Comparison of ENCODE assay signal across 20 cellular contexts in genomic region chr5:164355267-164355830, GRCh38.
DNase-seq lines count a peak whose midpoint lies in the region; ATAC-seq, FAIRE-seq and TF ChIP-seq lines count a peak whose summit lies in the region.
"Had no signal": no experiment of that assay in that cellular context is flagged by ENCODE, and none has a peak within 500 bp of the region (broad histone marks: within the 10 kb centered on the region; RNA-seq: fewer than 3 reads in every experiment).

No MANE protein-coding gene starts in this region.

- no peaks in the 10 kb centered on the region for H3K36me3 Mint-ChIP-seq in mesothelial cell of epicardium
- H3K36me3 Mint-ChIP-seq: CD4-positive, CD25-positive, alpha-beta regulatory T cell had no signal

- H3K27ac Mint-ChIP-seq in mesothelial cell of epicardium: peak overlapping the region; percentile 5
- H3K27ac Mint-ChIP-seq: B cell; CD4-positive, CD25-positive, alpha-beta regulatory T cell had no signal

- DNase-seq in NCI-H748 (lab: John Stamatoyannopoulos, UW; ENCODE audit: unreplicated experiment) (peak; percentile 17), NCI-H748 treated with DMSO at 0.1 percent for 48 hours (lab: John Stamatoyannopoulos, UW) (no peak), SHP77 treated with DMSO at 0.1 percent for 48 hours (lab: John Stamatoyannopoulos, UW) (peak; percentile 6), amniotic epithelial cell (ENCODE audit: low read depth) (peak; percentile 6), mesothelial cell of epicardium (ENCODE audit: low spot score in 2 of 2, unreplicated experiment in 2 of 2) (no peak), urothelium cell line (ENCODE audit: low spot score) (no peak), NCI-H146 (lab: John Stamatoyannopoulos, UW) (no peak)
- DNase-seq: CD4-positive, CD25-positive, alpha-beta regulatory T cell; COR-L47; DMS 273 treated with DMSO at 0.1 percent for 48 hours; DND-41; NCI-H1105 treated with DMSO at 0.1 percent for 48 hours; NCI-H2029; NCI-H2171 treated with DMSO at 0.1 percent for 48 hours; NCI-H510A treated with DMSO at 0.1 percent for 48 hours; PC-9; SJCRH30 had no signal

- ATAC-seq in HG02798 (IDR thresholded peaks at IDR 0.05; ENCODE audit: poor library complexity, unreplicated experiment): no peak

- H3K4me3 Mint-ChIP-seq in mesothelial cell of epicardium: no peak overlapping the region
- H3K4me3 Mint-ChIP-seq: B cell; CD4-positive, CD25-positive, alpha-beta regulatory T cell had no signal

- peaks cover 50% of the 10 kb centered on the region for H3K4me1 Mint-ChIP-seq in mesothelial cell of epicardium
- H3K4me1 Mint-ChIP-seq: B cell; CD4-positive, CD25-positive, alpha-beta regulatory T cell had no signal

- peaks cover 40% of the 10 kb centered on the region for H3K27me3 Mint-ChIP-seq in mesothelial cell of epicardium (ENCODE audit: low read depth)
- H3K27me3 Mint-ChIP-seq: B cell; CD4-positive, CD25-positive, alpha-beta regulatory T cell had no signal

- TF ChIP-seq CTCF in mesothelial cell of epicardium (IDR thresholded peaks at IDR 0.05; ENCODE audit: unreplicated experiment): no peak

- no peak for FAIRE-seq in urothelium cell line (lab: Jason Lieb, UNC)
- FAIRE-seq: H54 had no signal

- no peaks in the 10 kb centered on the region for H3K9me3 Mint-ChIP-seq in mesothelial cell of epicardium

Comparison
In these comparisons a context has a peak if more than half of its experiments do, and no peak if none do; other contexts are left out.
1. DNase-seq: peak in NCI-H748 (single experiment), SHP77 treated with DMSO at 0.1 percent for 48 hours (single experiment) and amniotic epithelial cell (single experiment); none in NCI-H748 treated with DMSO at 0.1 percent for 48 hours (single experiment), mesothelial cell of epicardium (0 of 2), urothelium cell line (single experiment) and NCI-H146 (single experiment).